Comparison of ENCODE assay signal across 8 cellular contexts in the genomic region with DNA sequence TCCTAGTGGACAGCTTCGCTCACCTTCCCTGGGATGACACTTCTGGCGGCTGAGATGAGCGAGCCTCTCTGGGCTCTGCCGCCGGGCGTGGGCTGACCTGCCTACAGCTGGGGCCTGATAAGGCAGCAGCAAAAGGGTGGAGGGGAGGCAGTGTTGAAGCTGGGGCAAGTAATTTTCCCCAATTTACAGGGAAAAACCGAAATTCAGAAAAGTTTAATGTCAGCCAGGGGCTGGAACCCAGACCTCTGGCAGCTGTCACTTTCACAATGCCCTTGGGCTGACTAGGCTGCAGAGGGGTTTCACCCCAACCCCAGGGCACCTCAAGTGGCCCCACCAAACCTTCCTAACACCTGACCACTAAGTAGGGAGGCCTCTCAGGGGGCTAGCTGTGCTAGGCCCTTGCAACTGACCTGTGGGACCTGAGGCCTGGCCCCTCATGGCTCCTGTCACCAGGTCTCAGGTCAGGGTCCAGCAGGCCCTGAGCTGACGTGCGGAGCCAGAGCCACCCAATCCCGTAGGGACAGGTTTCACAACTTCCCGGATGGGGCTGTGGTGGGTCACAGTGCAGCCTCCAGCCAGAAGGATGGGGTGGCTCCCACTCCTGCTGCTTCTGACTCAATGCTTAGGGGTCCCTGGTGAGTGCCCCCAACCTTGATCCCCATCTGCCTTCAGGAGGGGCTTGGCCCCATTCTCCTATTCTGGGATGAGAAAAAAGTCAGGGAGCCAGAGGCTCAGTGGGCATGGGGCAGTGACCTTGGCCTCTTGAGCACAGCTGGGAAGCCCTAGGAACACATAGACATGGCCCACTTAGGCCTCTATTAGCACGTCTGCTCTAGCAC. TPM values are rescaled to one million over a fixed set of nuclear protein-coding genes. Genes with fewer than 3 reads are reported as not detected.
DNase-seq lines count a peak whose midpoint lies in the region; ATAC-seq, FAIRE-seq and TF ChIP-seq lines count a peak whose summit lies in the region.
"Not testable (repeated sequence)": the region's sequence is repeated elsewhere in the genome, so short reads cannot be mapped to it uniquely, and the experiment has no call there.

No MANE protein-coding gene starts in this region.

- peak overlapping the region; percentile 71 for H3K4me3 ChIP-seq in OCI-LY7 (ENCODE audit: low read depth, low read length, poor library complexity, severe bottlenecking)
- peak overlapping the region in 1 of 3 experiments; percentile 46 for H3K4me3 ChIP-seq in endothelial cell of umbilical vein (replicated peaks in 1 of 3; ENCODE audit: insufficient read depth in 1 of 3, low read depth in 1 of 3, low read length in 3 of 3)
- peak overlapping the region; percentile 78 to 82 for H3K4me3 ChIP-seq in prostate gland
- H3K4me3 ChIP-seq in aorta (ENCODE audit: low read length in 2 of 2): peak overlapping the region in 1 of 2 donors; percentile 86

- not testable (repeated sequence) for H3K27me3 ChIP-seq in endothelial cell of umbilical vein (ENCODE audit: control insufficient read depth in 2 of 2, insufficient read depth in 2 of 2, low read length in 2 of 2); layer of hippocampus (ENCODE audit: control insufficient read depth, insufficient read depth, low read length); prostate gland (replicated peaks; ENCODE audit: insufficient read depth); aorta (ENCODE audit: control insufficient read depth in 1 of 2, insufficient read depth in 2 of 2, low read length in 1 of 2)

- 61% methylated on average over 12 of the region's 12 CpGs for WGBS in prostate gland
- 80 to 89% methylated on average over 12 of the region's 12 CpGs for WGBS in aorta, 2 donors

- H2AFZ ChIP-seq in OCI-LY7 (ENCODE audit: low read length) (peak overlapping the region; percentile 82), endothelial cell of umbilical vein (ENCODE audit: low read depth, low read length) (peak overlapping the region; percentile 76)

- TF ChIP-seq POLR2A in endothelial cell of umbilical vein (IDR thresholded peaks at IDR 0.05; ENCODE audit: low read depth, low read length); prostate gland (IDR thresholded peaks at IDR 0.05): not testable (repeated sequence)

- not testable (repeated sequence) for H3K36me3 ChIP-seq in OCI-LY7 (ENCODE audit: insufficient read depth, low read length); endothelial cell of umbilical vein (ENCODE audit: control insufficient read depth in 2 of 2, extremely low read depth in 1 of 2, insufficient read depth in 2 of 2, low read length in 2 of 2); prostate gland; aorta (ENCODE audit: control insufficient read depth in 1 of 2, insufficient read depth in 2 of 2, low read length in 1 of 2)

- peak; percentile 2 for ATAC-seq in GM18502 (IDR thresholded peaks at IDR 0.05; ENCODE audit: poor library complexity, unreplicated experiment)
- peak; percentile 5 for ATAC-seq in HG02973 (IDR thresholded peaks at IDR 0.05; ENCODE audit: unreplicated experiment)
- peak; percentile 29 for ATAC-seq in aorta (ENCODE audit: low FRiP score)

- H3K27ac ChIP-seq in OCI-LY7 (ENCODE audit: low read depth, low read length, poor library complexity, severe bottlenecking) (peak overlapping the region; percentile 38), layer of hippocampus (ENCODE audit: low read depth, low read length) (peak overlapping the region; percentile 92), prostate gland (peak overlapping the region; percentile 74 to 81), aorta (ENCODE audit: low read depth in 1 of 2, low read length in 2 of 2) (peak overlapping the region in 1 of 2 donors; percentile 22)
- not testable (repeated sequence) for H3K27ac ChIP-seq in endothelial cell of umbilical vein (ENCODE audit: insufficient read depth, low read depth, low read length)

- intact Hi-C loops in OCI-LY7 (cut with micrococcal nuclease; ENCODE audit: unreplicated experiment): loop anchor here (2.0 kb wide), 2 partner anchors 32 to 40 kb away; a partner anchor contains a TSS
- intact Hi-C loops in endothelial cell of umbilical vein (cut with micrococcal nuclease): loop anchor here (2.0 kb wide), 1 partner anchor 24 kb away; no protein-coding TSS in a partner anchor
- intact Hi-C loops in prostate gland (cut with DNase I); aorta (cut with DNase I): not testable (repeated sequence)

- not testable (repeated sequence) for DNase-seq in OCI-LY7 (ENCODE audit: low spot score); endothelial cell of umbilical vein (ENCODE audit: low read depth, low spot score)
- DNase-seq in activated effector memory CD4-positive, alpha-beta T cell treated with anti-CD3 and anti-CD28 coated beads, Interleukin-2, amount 50 U/mL, for 16 hours: peak; percentile 71
- peak; percentile 17 for DNase-seq in prostate gland (ENCODE audit: low spot score)
- peak; percentile 53 to 78 for DNase-seq in aorta

- dilution Hi-C loops in endothelial cell of umbilical vein (cut with MboI; ENCODE audit: extremely low pct_ligation_motif_present, low sequenced_read_pairs): not testable (repeated sequence)

- not testable (repeated sequence) for H4K20me1 ChIP-seq in OCI-LY7 (ENCODE audit: insufficient read depth, low read length); endothelial cell of umbilical vein (replicated peaks; ENCODE audit: control insufficient read depth, extremely low read depth, insufficient read depth, low read length)

- peak overlapping the region; percentile 77 for H3K4me2 ChIP-seq in OCI-LY7 (ENCODE audit: low read length)
- peak overlapping the region; percentile 34 for H3K4me2 ChIP-seq in endothelial cell of umbilical vein (ENCODE audit: insufficient read depth, low read length)

- H3K9me2 ChIP-seq in OCI-LY7 (ENCODE audit: insufficient read depth, low read length): not testable (repeated sequence)

- H3K9me1 ChIP-seq in endothelial cell of umbilical vein (replicated peaks; ENCODE audit: control insufficient read depth, extremely low read depth, insufficient read depth, low read length): not testable (repeated sequence)

- not testable (repeated sequence) for H3K9me3 ChIP-seq in OCI-LY7 (ENCODE audit: low read length); endothelial cell of umbilical vein (replicated peaks; ENCODE audit: control insufficient read depth, insufficient read depth, low read length); prostate gland; aorta (ENCODE audit: control insufficient read depth, low read length)

- POLR2A ChIA-PET in OCI-LY7 (lab: Charles Lee): interaction anchor here (1.0 kb wide), 1 partner anchor 254 kb away, joined by 3 read pairs; no protein-coding TSS in a partner anchor
- POLR2A ChIA-PET in endothelial cell of umbilical vein (lab: Charles Lee): not testable (repeated sequence)

- H3K79me2 ChIP-seq in OCI-LY7 (ENCODE audit: insufficient read depth, low read depth, low read length): not testable (repeated sequence)
- peaks cover 17% of the 10 kb centered on the region for H3K79me2 ChIP-seq in endothelial cell of umbilical vein (ENCODE audit: control insufficient read depth, insufficient read depth, low read length)

- not testable (repeated sequence) for TF ChIP-seq CTCF in OCI-LY7 (conservative IDR thresholded peaks at IDR 0.05; ENCODE audit: low read length); endothelial cell of umbilical vein (IDR thresholded peaks at IDR 0.05; ENCODE audit: extremely low read depth in 1 of 2, insufficient read depth in 1 of 2, low read depth in 1 of 2, low read length in 2 of 2); prostate gland (IDR thresholded peaks at IDR 0.05)

- H3K4me1 ChIP-seq in OCI-LY7 (ENCODE audit: insufficient read depth, low read length, poor library complexity, severe bottlenecking): peaks cover 26% of the 10 kb centered on the region
- not testable (repeated sequence) for H3K4me1 ChIP-seq in endothelial cell of umbilical vein (ENCODE audit: control insufficient read depth, extremely low read depth, insufficient read depth, low read length); aorta (ENCODE audit: control insufficient read depth in 1 of 2, insufficient read depth in 2 of 2, low read length in 2 of 2)
- peaks cover 14% of the 10 kb centered on the region for H3K4me1 ChIP-seq in prostate gland (replicated peaks)

- CTCF ChIA-PET in OCI-LY7 (lab: Charles Lee; ENCODE audit: unreplicated experiment): not testable (repeated sequence)
- CTCF ChIA-PET in endothelial cell of umbilical vein (lab: Charles Lee): interaction anchor here (1.4 kb wide), 1 partner anchor 24 kb away, joined by 6 read pairs; no protein-coding TSS in a partner anchor

- BruUV-seq in OCI-LY7 (replicated peaks; lab: Mats Ljungman, UMichigan) (TSS peak; percentile 99), endothelial cell of umbilical vein (replicated peaks; lab: Mats Ljungman, UMichigan) (TSS peak; percentile 98)

- FAIRE-seq in endothelial cell of umbilical vein (lab: Jason Lieb, UNC): not testable (repeated sequence)

- H3K9ac ChIP-seq in endothelial cell of umbilical vein (replicated peaks; ENCODE audit: extremely low read depth, insufficient read depth, low read length): not testable (repeated sequence)

RNA-seq across cellular contexts. Expression of a gene that starts 21.5 kb away (rescaled TPM):
- total RNA-seq in OCI-LY7 (2014; rRNA removed; shearing (Covaris generic)): under 0.01 TPM in 2 replicates
- total RNA-seq in OCI-LY7 (2022) (1,721 and 1,968 TPM in 2 replicates), endothelial cell of umbilical vein (1,319 and 2,019 TPM in 2 replicates), prostate gland (under 1 TPM; under 0.01 TPM), aorta (1,000 to 10,000 TPM; 7,231 to 8,154 TPM)
- polyA plus RNA-seq in endothelial cell of umbilical vein (under 0.01 and 206 TPM in 2 replicates), aorta (not detected)
- under 0.01 TPM in 1 of 2 replicates, not detected in the other for polyA plus RNA-seq in endothelial cell of umbilical vein (2011; cell fraction: cytosol; rRNA removed)
- polyA plus RNA-seq in endothelial cell of umbilical vein (2011; cell fraction: nucleus; rRNA removed): under 0.01 TPM in 2 replicates
- polyA plus RNA-seq in endothelial cell of umbilical vein (2012): 123 TPM in 1 of 2 replicates, not detected in the other
- 9,566 and 13,963 TPM in 2 replicates for polyA minus RNA-seq in endothelial cell of umbilical vein
- polyA minus RNA-seq in endothelial cell of umbilical vein (2011; cell fraction: cytosol; rRNA and poly(A)+ RNA removed): 46,668 TPM
- polyA minus RNA-seq in endothelial cell of umbilical vein (2011; cell fraction: nucleus; rRNA and poly(A)+ RNA removed): 60,677 and 87,675 TPM in 2 replicates

RNA-seq across cellular contexts. Expression of a gene that starts 31.9 kb away (rescaled TPM):
- total RNA-seq in OCI-LY7 (2014; rRNA removed; shearing (Covaris generic)): 9.0 and 11.0 TPM in 2 replicates
- 33.1 and 34.1 TPM in 2 replicates for total RNA-seq in OCI-LY7 (2022)
- total RNA-seq in endothelial cell of umbilical vein: 33.5 and 58.4 TPM in 2 replicates
- polyA plus RNA-seq in endothelial cell of umbilical vein: 21.1 and 23.0 TPM in 2 replicates
- polyA plus RNA-seq in endothelial cell of umbilical vein (2011; cell fraction: cytosol; rRNA removed): 21.2 and 23.0 TPM in 2 replicates
- polyA plus RNA-seq in endothelial cell of umbilical vein (2011; cell fraction: nucleus; rRNA removed): 83.3 and 85.6 TPM in 2 replicates
- 14.1 and 20.8 TPM in 2 replicates for polyA plus RNA-seq in endothelial cell of umbilical vein (2012)
- polyA minus RNA-seq in endothelial cell of umbilical vein: 53.0 and 69.0 TPM in 2 replicates
- 13.5 TPM for polyA minus RNA-seq in endothelial cell of umbilical vein (2011; cell fraction: cytosol; rRNA and poly(A)+ RNA removed)
- polyA minus RNA-seq in endothelial cell of umbilical vein (2011; cell fraction: nucleus; rRNA and poly(A)+ RNA removed): 78.3 and 105 TPM in 2 replicates
- total RNA-seq in prostate gland: 10 to 100 TPM; 29.9 to 58.6 TPM
- total RNA-seq in aorta: 10 to 100 TPM; 15.5 to 55.0 TPM
- polyA plus RNA-seq in aorta: 1 to 10 TPM; 7.9 to 9.6 TPM
